14 cellular contexts compared by ENCODE assay signal in the genomic region with DNA sequence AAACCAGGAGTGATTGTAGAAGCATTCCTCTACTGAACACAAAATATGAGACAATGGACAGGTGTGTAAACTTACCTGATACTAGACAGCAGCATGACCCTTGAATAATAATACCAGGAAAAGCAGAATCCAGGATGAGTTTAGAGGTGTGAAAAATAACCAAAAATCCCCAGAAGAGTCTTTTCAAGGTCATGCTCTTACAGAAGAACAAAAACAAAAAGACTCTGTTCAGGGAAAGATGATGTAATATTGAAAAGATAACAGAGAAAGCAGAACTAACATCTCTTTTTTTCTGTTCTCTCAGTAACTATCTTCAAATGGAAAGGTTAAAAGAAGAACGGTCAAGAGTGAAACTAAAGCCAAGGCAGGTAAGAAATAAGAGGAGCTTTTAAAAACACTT. TPM values are rescaled to one million over a fixed set of nuclear protein-coding genes. Genes with fewer than 3 reads are reported as not detected.
DNase-seq lines count a peak whose midpoint lies in the region; ATAC-seq, FAIRE-seq and TF ChIP-seq lines count a peak whose summit lies in the region.
"Had no signal": no experiment of that assay in that cellular context is flagged by ENCODE, and none has a peak within 500 bp of the region (broad histone marks: within the 10 kb centered on the region; RNA-seq: fewer than 3 reads in every experiment).

No MANE protein-coding gene starts in this region.

- in situ Hi-C loops in GM23248 (cut with MboI), result no loop called here

- H3K4me3 Mint-ChIP-seq in activated T-cell treated with anti-CD3 and anti-CD28 coated beads, Interleukin-2, amount 50 U/mL, for 72 hours, result peak overlapping the region in 1 of 2 donors; percentile 84
- no peak overlapping the region for H3K4me3 Mint-ChIP-seq in activated T-cell treated with anti-CD3 and anti-CD28 coated beads, Interleukin-2, amount 50 U/mL, for 4 hours
- H3K4me3 Mint-ChIP-seq: activated naive CD4-positive, alpha-beta T cell treated with anti-CD3 and anti-CD28 coated beads, Interleukin-2, amount 50 U/mL, for 24 hours; HFFc6 had no signal

- DNase-seq in activated T-cell treated with anti-CD3 and anti-CD28 coated beads, Interleukin-2, amount 50 U/mL, for 72 hours, result no peak
- no peak for DNase-seq in activated T-cell treated with anti-CD3 and anti-CD28 coated beads, Interleukin-2, amount 50 U/mL, for 4 hours
- no peak for DNase-seq in GM12891 (ENCODE audit: insufficient read length, low spot score)
- DNase-seq in stimulated activated CD4-positive, alpha-beta T cell treated with anti-CD3 and anti-CD28 coated beads, Interleukin-12 subunit alpha, Interleukin-12 subunit beta, amount 100 ng/mL, for 4 hours, result no peak
- no peak for DNase-seq in GM23248
- DNase-seq: activated CD4-positive, CD25-positive, alpha-beta regulatory T cell treated with anti-CD3 and anti-CD28 coated beads, Interleukin-2, amount 50 U/mL, for 72 hours; HFFc6; NCI-H1417; Peyer's patch; uterus had no signal

- no peak for TF ChIP-seq CTCF in parathyroid adenoma (IDR thresholded peaks at IDR 0.05)

- no peaks in the 10 kb centered on the region for H3K36me3 Mint-ChIP-seq in activated T-cell treated with anti-CD3 and anti-CD28 coated beads, Interleukin-2, amount 50 U/mL, for 72 hours (ENCODE audit: insufficient read depth in 2 of 2)
- H3K36me3 Mint-ChIP-seq in activated T-cell treated with anti-CD3 and anti-CD28 coated beads, Interleukin-2, amount 50 U/mL, for 4 hours (ENCODE audit: insufficient read depth), result no peaks in the 10 kb centered on the region
- H3K36me3 Mint-ChIP-seq: activated naive CD4-positive, alpha-beta T cell treated with anti-CD3 and anti-CD28 coated beads, Interleukin-2, amount 50 U/mL, for 24 hours had no signal

- H3F3A ChIP-seq in GM23248 (ENCODE audit: insufficient read depth), result peaks cover 12% of the 10 kb centered on the region; the same call in 1 of the 2 replicates

- H3K9me3 ChIP-seq in parathyroid adenoma (ENCODE audit: control insufficient read depth, low read length) (no peaks in the 10 kb centered on the region), GM23248 (ENCODE audit: low read depth) (no peaks in the 10 kb centered on the region)
- H3K9me3 ChIP-seq: Peyer's patch, uterus had no signal

- no peaks in the 10 kb centered on the region for H3K9me2 ChIP-seq in GM23248 (ENCODE audit: insufficient read depth)

- WGBS in GM23248 (ENCODE audit: low coverage in 1 of 2, low lambda C conversion rate in 2 of 2, missing lambda C conversion rate in 2 of 2), 2 experiments, result 88 to 92% methylated on average over 1 of the region's 1 CpG

- H3K36me3 ChIP-seq in parathyroid adenoma (ENCODE audit: control insufficient read depth, insufficient read depth, low read length), result no peaks in the 10 kb centered on the region
- no peaks in the 10 kb centered on the region for H3K36me3 ChIP-seq in GM23248 (ENCODE audit: low read depth)
- H3K36me3 ChIP-seq: Peyer's patch, uterus had no signal

- H3K4me1 Mint-ChIP-seq in activated T-cell treated with anti-CD3 and anti-CD28 coated beads, Interleukin-2, amount 50 U/mL, for 72 hours (ENCODE audit: low read depth), result peaks cover 13% of the 10 kb centered on the region
- H3K4me1 Mint-ChIP-seq in activated T-cell treated with anti-CD3 and anti-CD28 coated beads, Interleukin-2, amount 50 U/mL, for 4 hours (ENCODE audit: low read depth), result no peaks in the 10 kb centered on the region
- H3K4me1 Mint-ChIP-seq: activated naive CD4-positive, alpha-beta T cell treated with anti-CD3 and anti-CD28 coated beads, Interleukin-2, amount 50 U/mL, for 24 hours had no signal

- H3K27ac ChIP-seq in parathyroid adenoma, result no peak overlapping the region
- H3K27ac ChIP-seq in GM23248, result no peak overlapping the region
- H3K27ac ChIP-seq: Peyer's patch, uterus had no signal

- H3K4me2 ChIP-seq in parathyroid adenoma (ENCODE audit: low read length), result peak overlapping the region; percentile 11
- H3K4me2 ChIP-seq in GM23248 (ENCODE audit: unreplicated experiment), result no peak overlapping the region

- H3K9ac ChIP-seq in parathyroid adenoma, result no peak overlapping the region
- H3K9ac ChIP-seq in GM23248, result no peak overlapping the region

- H3K4me1 ChIP-seq in parathyroid adenoma (no peaks in the 10 kb centered on the region), GM23248 (ENCODE audit: insufficient read depth) (peaks cover 9% of the 10 kb centered on the region)
- H3K4me1 ChIP-seq: Peyer's patch, uterus had no signal

- H3K27me3 Mint-ChIP-seq in activated T-cell treated with anti-CD3 and anti-CD28 coated beads, Interleukin-2, amount 50 U/mL, for 72 hours (ENCODE audit: low read depth), result peaks cover 18% of the 10 kb centered on the region
- H3K27me3 Mint-ChIP-seq in activated T-cell treated with anti-CD3 and anti-CD28 coated beads, Interleukin-2, amount 50 U/mL, for 4 hours (ENCODE audit: low read depth), result peaks cover 3% of the 10 kb centered on the region

- H3K27me3 ChIP-seq in parathyroid adenoma (ENCODE audit: control insufficient read depth, insufficient read depth, low read length) (no peaks in the 10 kb centered on the region), GM23248 (replicated peaks; ENCODE audit: insufficient read depth) (no peaks in the 10 kb centered on the region)
- H3K27me3 ChIP-seq: Peyer's patch, uterus had no signal

- TF ChIP-seq POLR2A in GM12891 (IDR thresholded peaks at IDR 0.05; ENCODE audit: low read depth, low read length), result no peak

- ATAC-seq in activated T-cell treated with anti-CD3 and anti-CD28 coated beads, Interleukin-2, amount 50 U/mL, for 72 hours (replicated peaks in 1 of 2), result no peak
- no peak for ATAC-seq in activated T-cell treated with anti-CD3 and anti-CD28 coated beads, Interleukin-2, amount 50 U/mL, for 4 hours
- ATAC-seq in HG02571 (IDR thresholded peaks at IDR 0.05; ENCODE audit: unreplicated experiment), result peak; percentile 91
- peak; percentile 79 for ATAC-seq in HG03342 (IDR thresholded peaks at IDR 0.05; ENCODE audit: unreplicated experiment)

- H3K79me2 ChIP-seq in parathyroid adenoma, result no peaks in the 10 kb centered on the region
- H3K79me2 ChIP-seq in GM23248 (ENCODE audit: insufficient read depth), result no peaks in the 10 kb centered on the region

- H4K20me1 ChIP-seq in GM23248 (ENCODE audit: insufficient read depth), result no peaks in the 10 kb centered on the region

- peak overlapping the region; percentile 68 for H3K27ac Mint-ChIP-seq in activated T-cell treated with anti-CD3 and anti-CD28 coated beads, Interleukin-2, amount 50 U/mL, for 72 hours
- H3K27ac Mint-ChIP-seq: activated naive CD4-positive, alpha-beta T cell treated with anti-CD3 and anti-CD28 coated beads, Interleukin-2, amount 50 U/mL, for 24 hours; HFFc6 had no signal

- no peak for FAIRE-seq in GM12891 (lab: Jason Lieb, UNC)

- peaks cover 0 to 1% of the 10 kb centered on the region in 2 donors for H3K9me3 Mint-ChIP-seq in activated T-cell treated with anti-CD3 and anti-CD28 coated beads, Interleukin-2, amount 50 U/mL, for 72 hours
- H3K9me3 Mint-ChIP-seq in activated T-cell treated with anti-CD3 and anti-CD28 coated beads, Interleukin-2, amount 50 U/mL, for 4 hours, result no peaks in the 10 kb centered on the region
- H3K9me3 Mint-ChIP-seq: activated naive CD4-positive, alpha-beta T cell treated with anti-CD3 and anti-CD28 coated beads, Interleukin-2, amount 50 U/mL, for 24 hours; HFFc6 had no signal

- H3K4me3 ChIP-seq in parathyroid adenoma (ENCODE audit: low read depth, low read length) (no peak overlapping the region), GM23248 (no peak overlapping the region)
- H3K4me3 ChIP-seq: Peyer's patch, uterus had no signal

- H2AFZ ChIP-seq in parathyroid adenoma (no peak overlapping the region), GM23248 (no peak overlapping the region)

TF ChIP-seq in GM12891, 5 proteins besides CTCF, POLR2A, EP300 and RAD21:
- no peak for TF ChIP-seq SPI1 (IDR thresholded peaks at IDR 0.05; ENCODE audit: low read depth, low read length)
- TF ChIP-seq TAF1 (IDR thresholded peaks at IDR 0.05; ENCODE audit: low read depth, low read length), result no peak
- TF ChIP-seq PAX5 (IDR thresholded peaks at IDR 0.05; ENCODE audit: insufficient read depth, low read length, severe bottlenecking), result no peak
- TF ChIP-seq POLR2AphosphoS5 (IDR thresholded peaks at IDR 0.05; ENCODE audit: low read depth, low read length), result no peak
- TF ChIP-seq POU2F2 (IDR thresholded peaks at IDR 0.05; ENCODE audit: low read depth, low read length), result no peak

RNA-seq across cellular contexts. Expression of gene ARHGAP10, which starts 14.0 kb away (rescaled TPM):
- 10 to 100 TPM in 1 of 2 donors, 1 to 10 TPM in 1; 9.3 to 12.4 TPM for total RNA-seq in activated T-cell treated with anti-CD3 and anti-CD28 coated beads, Interleukin-2, amount 50 U/mL, for 72 hours
- total RNA-seq in activated T-cell treated with anti-CD3 and anti-CD28 coated beads, Interleukin-2, amount 50 U/mL, for 4 hours, result 1 to 10 TPM; 4.3 to 5.9 (median 5.3) TPM
- 13.3 TPM for polyA plus RNA-seq in GM12891 (2012; ENCODE audit: low read depth, missing spikeins)
- total RNA-seq in GM23248 (2014; rRNA removed; shearing (Covaris generic)), result 21.0 and 24.8 TPM in 2 replicates
- 17.0 and 19.5 TPM in 2 replicates for polyA plus RNA-seq in GM23248 (2016; fragmentation: Nextera tagmentation; extraction: Ambion mirVana)

RNA-seq across cellular contexts. Expression of gene PRMT9, which starts 33.9 kb away (rescaled TPM):
- total RNA-seq in activated T-cell treated with anti-CD3 and anti-CD28 coated beads, Interleukin-2, amount 50 U/mL, for 72 hours, result 1 to 10 TPM; 8.9 to 9.0 TPM
- 1 to 10 TPM; 4.7 to 5.0 (median 5.0) TPM for total RNA-seq in activated T-cell treated with anti-CD3 and anti-CD28 coated beads, Interleukin-2, amount 50 U/mL, for 4 hours
- 3.9 TPM for polyA plus RNA-seq in GM12891 (2012; ENCODE audit: low read depth, missing spikeins)
- total RNA-seq in GM23248 (2014; rRNA removed; shearing (Covaris generic)), result 6.4 and 8.6 TPM in 2 replicates
- polyA plus RNA-seq in GM23248 (2016; fragmentation: Nextera tagmentation; extraction: Ambion mirVana), result 5.0 and 6.0 TPM in 2 replicates

Comparison
In these comparisons a context has a peak if more than half of its experiments do, and no peak if none do; other contexts are left out.
1. ATAC-seq: peak in HG02571 (single experiment) and HG03342 (single experiment); none in activated T-cell treated with anti-CD3 and anti-CD28 coated beads, Interleukin-2, amount 50 U/mL, for 72 hours (0 of 2) and activated T-cell treated with anti-CD3 and anti-CD28 coated beads, Interleukin-2, amount 50 U/mL, for 4 hours (0 of 2).